Comparison of ENCODE assay signal across 9 cellular contexts in the genomic region with DNA sequence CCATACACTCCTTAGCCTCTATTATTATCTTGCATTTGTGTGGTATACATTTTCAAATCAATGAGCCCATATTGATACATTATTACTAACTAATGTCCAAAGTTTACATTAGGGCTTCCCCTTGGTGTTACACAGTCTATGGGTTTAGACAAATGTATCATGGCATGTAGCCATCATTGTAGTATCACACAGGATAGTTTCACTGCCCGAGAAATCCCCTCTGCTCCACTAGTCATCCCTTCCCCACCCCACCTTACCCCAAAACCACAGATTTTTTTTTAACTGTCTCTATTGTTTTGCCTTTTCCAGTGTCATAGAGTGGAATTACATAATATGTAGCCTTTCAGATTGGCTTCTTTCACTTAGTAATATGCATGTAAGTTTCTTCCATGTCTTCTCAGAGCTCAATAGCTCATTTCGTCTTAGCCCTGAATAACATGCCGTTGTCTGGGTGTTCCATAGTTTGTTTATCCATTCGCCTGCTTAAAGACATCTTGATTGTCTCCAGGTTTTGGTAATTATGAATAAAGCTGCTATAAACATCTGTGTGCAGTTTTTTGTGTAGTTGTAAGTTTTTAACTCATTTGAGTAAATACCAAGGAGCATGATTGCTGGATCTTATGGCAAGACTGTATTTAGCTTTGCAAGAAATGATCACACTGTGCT.
DNase-seq lines count a peak whose midpoint lies in the region; ATAC-seq and TF ChIP-seq lines count a peak whose summit lies in the region.
"Had no signal": no experiment of that assay in that cellular context is flagged by ENCODE, and none has a peak within 500 bp of the region (broad histone marks: within the 10 kb centered on the region; RNA-seq: fewer than 3 reads in every experiment).

No MANE protein-coding gene starts in this region.

- H3K27ac ChIP-seq in foreskin keratinocyte (peak overlapping the region; percentile 70), aorta (ENCODE audit: low read depth in 1 of 2, low read length in 2 of 2) (no peak overlapping the region)
- H3K27ac ChIP-seq: upper lobe of left lung had no signal

- no peaks in the 10 kb centered on the region for H3K27me3 Mint-ChIP-seq in IgD-negative memory B cell

- intact Hi-C loops in aorta (cut with DNase I), result no loop called here

- no peaks in the 10 kb centered on the region for H3K9me3 ChIP-seq in aorta (ENCODE audit: control insufficient read depth, low read length)
- H3K9me3 ChIP-seq: upper lobe of left lung had no signal

- no peaks in the 10 kb centered on the region for H3K9me3 Mint-ChIP-seq in IgD-negative memory B cell

- peak overlapping the region; percentile 68 to 91 (median 73) for H3K27ac Mint-ChIP-seq in IgD-negative memory B cell

- TF ChIP-seq CTCF in GM10266 (IDR thresholded peaks at IDR 0.05; ENCODE audit: control insufficient read depth, insufficient read depth, low read depth, missing control alignments) (no peak), foreskin keratinocyte (conservative IDR thresholded peaks at IDR 0.05) (no peak)

- 90 to 95% methylated on average over 4 of the region's 4 CpGs for WGBS in aorta, 2 donors

- H3K4me3 ChIP-seq in aorta (ENCODE audit: low read length in 2 of 2), result no peak overlapping the region
- H3K4me3 ChIP-seq: upper lobe of left lung had no signal

- DNase-seq in GM10266 (ENCODE audit: extremely low spot score) (peak; percentile 59), foreskin keratinocyte (peak; percentile 46 to 62), NCI-H2107 treated with DMSO at 0.1 percent for 48 hours (lab: John Stamatoyannopoulos, UW; ENCODE audit: unreplicated experiment) (no peak), NCI-H526 treated with DMSO at 0.1 percent for 48 hours (lab: John Stamatoyannopoulos, UW) (no peak), aorta (no peak)
- no peak for DNase-seq in activated effector memory CD4-positive, alpha-beta T cell treated with Interleukin-2 at 50 U/mL for 16 hours
- DNase-seq: upper lobe of left lung had no signal

- H3K4me1 ChIP-seq in foreskin keratinocyte, result peaks cover 7% of the 10 kb centered on the region
- H3K4me1 ChIP-seq in aorta (ENCODE audit: control insufficient read depth in 1 of 2, insufficient read depth in 2 of 2, low read length in 2 of 2), result peaks cover 0 to 2% of the 10 kb centered on the region in 2 donors

- H3K27me3 ChIP-seq in foreskin keratinocyte (no peaks in the 10 kb centered on the region), aorta (ENCODE audit: control insufficient read depth in 1 of 2, insufficient read depth in 2 of 2, low read length in 1 of 2) (no peaks in the 10 kb centered on the region)
- H3K27me3 ChIP-seq: upper lobe of left lung had no signal

- H3K4me3 Mint-ChIP-seq in IgD-negative memory B cell, result peak overlapping the region in 3 of 4 donors; percentile 34 to 75 (median 52)

- peaks cover 0 to 2% of the 10 kb centered on the region in 2 donors for H3K36me3 ChIP-seq in aorta (ENCODE audit: control insufficient read depth in 1 of 2, insufficient read depth in 2 of 2, low read length in 1 of 2)
- H3K36me3 ChIP-seq: upper lobe of left lung had no signal

- H3K36me3 Mint-ChIP-seq in IgD-negative memory B cell, result peaks cover 4% of the 10 kb centered on the region

- H3K4me1 Mint-ChIP-seq in IgD-negative memory B cell, result peaks cover 37 to 58% (median 56%) of the 10 kb centered on the region in 3 donors

- ATAC-seq in GM21390 (IDR thresholded peaks at IDR 0.05; ENCODE audit: unreplicated experiment), result peak; percentile 36
- peak; percentile 84 for ATAC-seq in foreskin keratinocyte
- ATAC-seq in aorta (ENCODE audit: low FRiP score), result no peak

Comparison
In these comparisons a context has a peak if more than half of its experiments do, and no peak if none do; other contexts are left out.
1. DNase-seq: peak in GM10266 (single experiment) and foreskin keratinocyte (2 of 2); none in NCI-H2107 treated with DMSO at 0.1 percent for 48 hours (single experiment), activated effector memory CD4-positive, alpha-beta T cell treated with Interleukin-2 at 50 U/mL for 16 hours (single experiment), NCI-H526 treated with DMSO at 0.1 percent for 48 hours (single experiment) and aorta (0 of 2).